9 cellular contexts compared by ENCODE assay signal in the genomic region with DNA sequence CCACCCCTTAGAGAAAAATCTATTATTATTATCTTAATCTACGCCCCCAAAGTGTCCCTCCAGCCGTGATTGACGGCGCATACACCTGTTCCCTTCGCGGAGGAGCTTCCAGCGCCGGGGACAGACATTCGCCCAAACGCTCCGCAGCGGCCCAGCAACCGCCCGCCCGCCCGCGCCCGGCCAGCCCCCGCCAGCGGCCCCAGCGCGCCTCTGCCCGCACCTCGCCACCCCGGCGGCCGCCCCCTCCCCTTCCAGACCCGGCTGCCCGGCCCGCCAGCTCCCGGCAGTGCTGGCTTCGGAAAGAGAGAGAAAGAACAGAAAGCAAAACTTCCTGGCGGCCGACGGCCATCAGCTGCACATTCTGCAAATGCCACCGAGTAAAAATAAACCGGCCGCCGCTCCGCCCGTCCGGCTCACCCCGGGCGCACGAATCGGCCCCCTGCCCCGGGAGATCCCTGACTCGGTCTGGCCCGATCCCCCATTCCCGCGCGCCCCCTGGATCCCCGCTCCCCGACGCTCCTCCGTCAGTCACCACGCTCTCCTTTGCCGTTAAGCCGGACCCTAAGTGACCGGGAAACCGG. TPM values are rescaled to one million over a fixed set of nuclear protein-coding genes. Genes with fewer than 3 reads are reported as not detected.
DNase-seq lines count a peak whose midpoint lies in the region; ATAC-seq, FAIRE-seq and TF ChIP-seq lines count a peak whose summit lies in the region.
"Had no signal": no experiment of that assay in that cellular context is flagged by ENCODE, and none has a peak within 500 bp of the region (broad histone marks: within the 10 kb centered on the region; RNA-seq: fewer than 3 reads in every experiment).

No MANE protein-coding gene starts in this region.

- peaks cover 5% of the 10 kb centered on the region for H3K4me1 ChIP-seq in ACC112 (ENCODE audit: control insufficient read depth, insufficient read depth, low read length, unreplicated experiment)
- H3K4me1 ChIP-seq in right lobe of liver = peaks cover 0 to 18% (median 6%) of the 10 kb centered on the region in 4 donors
- H3K4me1 ChIP-seq in upper lobe of left lung = peaks cover 25 to 55% (median 45%) of the 10 kb centered on the region in 4 donors

- ATAC-seq in right lobe of liver = peak in 2 of 4 donors; percentile 3 to 10
- no peak for ATAC-seq in upper lobe of left lung (ENCODE audit: low FRiP score in 2 of 2)

- intact Hi-C loops in right lobe of liver (cut with DNase I) = loop anchor here in 1 of 2 donors (10.0 kb wide), 1 partner anchor 70 kb away; no protein-coding TSS in a partner anchor

- WGBS in right lobe of liver (ENCODE audit: insufficient coverage, low coverage, low lambda C conversion rate, missing lambda C conversion rate) = 0% methylated on average over 44 of the region's 61 CpGs
- WGBS in upper lobe of left lung, 2 donors = 0 to 1% methylated on average over 16 to 61 of the region's 61 CpGs

- H3K27me3 ChIP-seq in ACC112 (ENCODE audit: insufficient read depth, low read length) (peaks cover 90% of the 10 kb centered on the region), H7 (ENCODE audit: control insufficient read depth, insufficient read depth, low read length) (peaks cover 40% of the 10 kb centered on the region), right lobe of liver (no peaks in the 10 kb centered on the region), upper lobe of left lung (peaks cover 0 to 17% (median 1%) of the 10 kb centered on the region in 4 donors)

- H3K9me3 ChIP-seq in right lobe of liver (no peaks in the 10 kb centered on the region), upper lobe of left lung (no peaks in the 10 kb centered on the region)

- TF ChIP-seq CTCF in astrocyte of the spinal cord (IDR thresholded peaks at IDR 0.05; ENCODE audit: low read depth, low read length) = no peak
- TF ChIP-seq CTCF in right lobe of liver (IDR thresholded peaks at IDR 0.05) = no peak
- TF ChIP-seq CTCF in upper lobe of left lung (IDR thresholded peaks at IDR 0.05) = no peak

- H3K27ac ChIP-seq in ACC112 (ENCODE audit: low read depth, low read length) (no peak overlapping the region), right lobe of liver (no peak overlapping the region), upper lobe of left lung (peak overlapping the region; percentile 79 to 88 (median 85)), substantia nigra (ENCODE audit: low read depth, low read length, poor library complexity, severe bottlenecking) (no peak overlapping the region)

- no peak for FAIRE-seq in GM12891 (lab: Jason Lieb, UNC)
- FAIRE-seq: endometrium had no signal

- in situ Hi-C loops in astrocyte of the spinal cord (cut with HindIII; ENCODE audit: low sequenced_read_pairs) = no loop called here

- H3K4me3 ChIP-seq in ACC112 (ENCODE audit: low read depth, low read length) (peak overlapping the region; percentile 75), H7 (ENCODE audit: insufficient read depth, low read depth, low read length) (peak overlapping the region; percentile 55), astrocyte of the spinal cord (ENCODE audit: low read depth, low read length) (peak overlapping the region; percentile 23), right lobe of liver (peak overlapping the region; percentile 38 to 61 (median 45)), upper lobe of left lung (peak overlapping the region; percentile 38 to 92 (median 74))

- H3K36me3 ChIP-seq in ACC112 (ENCODE audit: insufficient read depth, low read length) = no peaks in the 10 kb centered on the region
- no peaks in the 10 kb centered on the region for H3K36me3 ChIP-seq in H7 (replicated peaks; ENCODE audit: control insufficient read depth, insufficient read depth, low read length)
- no peaks in the 10 kb centered on the region for H3K36me3 ChIP-seq in right lobe of liver
- no peaks in the 10 kb centered on the region for H3K36me3 ChIP-seq in upper lobe of left lung

- H3K79me2 ChIP-seq in ACC112 (ENCODE audit: control insufficient read depth, insufficient read depth, low read length, unreplicated experiment) = no peaks in the 10 kb centered on the region

- DNase-seq in H7 (peak; percentile 84), astrocyte of the spinal cord (ENCODE audit: low read depth, low spot score) (no peak), right lobe of liver (peak in 1 of 3 donors; percentile 29), upper lobe of left lung (peak in 1 of 2 donors; percentile 87), substantia nigra (lab: John Stamatoyannopoulos, UW) (no peak), GM12891 (ENCODE audit: insufficient read length, low spot score) (no peak)
- no peak for DNase-seq in activated CD8-positive, alpha-beta memory T cell treated with anti-CD3 and anti-CD28 coated beads, Interleukin-2, amount 50 U/mL, for 48 hours

- peak overlapping the region; percentile 80 for H2AFZ ChIP-seq in ACC112 (ENCODE audit: low read length, unreplicated experiment)

- TF ChIP-seq EP300 in upper lobe of left lung (IDR thresholded peaks at IDR 0.05) = no peak

- TF ChIP-seq POLR2A in right lobe of liver (IDR thresholded peaks at IDR 0.05) (no peak), upper lobe of left lung (IDR thresholded peaks at IDR 0.05) (no peak), GM12891 (IDR thresholded peaks at IDR 0.05; ENCODE audit: low read depth, low read length) (no peak)

TF ChIP-seq in GM12891, 5 proteins besides CTCF, POLR2A, EP300 and RAD21:
- no peak for TF ChIP-seq POU2F2 (IDR thresholded peaks at IDR 0.05; ENCODE audit: low read depth, low read length)
- no peak for TF ChIP-seq TAF1 (IDR thresholded peaks at IDR 0.05; ENCODE audit: low read depth, low read length)
- TF ChIP-seq POLR2AphosphoS5 (IDR thresholded peaks at IDR 0.05; ENCODE audit: low read depth, low read length) = no peak
- TF ChIP-seq SPI1 (IDR thresholded peaks at IDR 0.05; ENCODE audit: low read depth, low read length) = no peak
- TF ChIP-seq PAX5 (IDR thresholded peaks at IDR 0.05; ENCODE audit: insufficient read depth, low read length, severe bottlenecking) = no peak
TF ChIP-seq in GM12891: peak in this region for 0.

RNA-seq across cellular contexts. Expression of gene CASZ1, which starts 1.6 kb away (rescaled TPM):
- 4.8 and 5.0 TPM in 2 replicates for total RNA-seq in H7 (2014; rRNA removed; shearing (Covaris generic))
- total RNA-seq in right lobe of liver = 10 to 100 TPM in 1 of 6 experiments, 1 to 10 TPM in 5; 3.1 to 10.1 (median 5.3) TPM
- 100 to 1,000 TPM in 2 of 6 donors, 10 to 100 TPM in 4; 39.7 to 112 (median 60.8) TPM for total RNA-seq in upper lobe of left lung
- 1.3 TPM for polyA plus RNA-seq in GM12891 (2012; ENCODE audit: low read depth, missing spikeins)

Comparison
In these comparisons a context has a peak if more than half of its experiments do, and no peak if none do; other contexts are left out.
1. H3K27ac ChIP-seq: peak in upper lobe of left lung (4 of 4); none in ACC112 (single experiment), right lobe of liver (0 of 3) and substantia nigra (single experiment).
2. H3K4me3 ChIP-seq: peak in every context shown above with its lines; median percentile 75 in ACC112; 74 in upper lobe of left lung; 55 in H7; 45 in right lobe of liver; 23 in astrocyte of the spinal cord.